In the genomic region with DNA sequence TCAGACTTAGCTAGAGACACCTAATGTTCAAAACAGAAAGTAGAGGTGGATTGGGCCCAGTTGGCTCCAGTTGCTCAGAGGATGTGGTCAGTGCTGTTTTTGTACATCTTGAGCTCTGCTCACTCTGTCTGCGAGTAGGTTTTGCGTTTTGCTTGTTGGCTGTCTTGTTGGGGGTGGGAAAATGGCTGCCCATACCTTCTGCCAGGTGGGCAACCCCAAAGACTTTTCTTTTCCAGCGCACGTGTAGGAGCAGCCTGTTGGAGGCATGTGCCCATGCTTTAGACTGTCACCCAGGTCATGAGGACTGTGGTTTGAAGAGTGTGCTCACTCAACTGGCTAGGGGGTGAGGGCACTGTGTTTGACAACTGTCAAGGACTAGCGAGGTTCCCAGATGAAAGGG, we compare ENCODE assay signal across 8 cellular contexts.
DNase-seq lines count a peak whose midpoint lies in the region; ATAC-seq lines count a peak whose summit lies in the region.
"Had no signal": no experiment of that assay in that cellular context is flagged by ENCODE, and none has a peak within 500 bp of the region (broad histone marks: within the 10 kb centered on the region; RNA-seq: fewer than 3 reads in every experiment).

No MANE protein-coding gene starts in this region.

- H3K4me3 Mint-ChIP-seq in IgD-negative memory B cell = peak overlapping the region in 2 of 4 donors; percentile 15 to 30
- peak overlapping the region; percentile 1 to 71 (median 60) for H3K4me3 Mint-ChIP-seq in naive thymus-derived CD8-positive, alpha-beta T cell

- ATAC-seq in GM18861 (IDR thresholded peaks at IDR 0.05; ENCODE audit: unreplicated experiment) (peak; percentile 51), GM21529 (IDR thresholded peaks at IDR 0.05; ENCODE audit: unreplicated experiment) (peak; percentile 55)
- ATAC-seq in naive thymus-derived CD8-positive, alpha-beta T cell = peak; percentile 66 to 81

- peak overlapping the region in 2 of 3 donors; percentile 48 to 60 for H3K27ac Mint-ChIP-seq in IgD-negative memory B cell
- H3K27ac Mint-ChIP-seq in naive thymus-derived CD8-positive, alpha-beta T cell = peak overlapping the region; percentile 21 to 91 (median 75)

- no peaks in the 10 kb centered on the region for H3K27me3 Mint-ChIP-seq in IgD-negative memory B cell
- no peaks in the 10 kb centered on the region for H3K27me3 Mint-ChIP-seq in naive thymus-derived CD8-positive, alpha-beta T cell

- peaks cover 27 to 49% (median 39%) of the 10 kb centered on the region in 3 donors for H3K4me1 Mint-ChIP-seq in IgD-negative memory B cell
- H3K4me1 Mint-ChIP-seq in naive thymus-derived CD8-positive, alpha-beta T cell = peaks cover 44 to 87% (median 77%) of the 10 kb centered on the region in 4 donors

- H3K36me3 Mint-ChIP-seq in IgD-negative memory B cell = peaks cover 9% of the 10 kb centered on the region
- H3K36me3 Mint-ChIP-seq in naive thymus-derived CD8-positive, alpha-beta T cell = no peaks in the 10 kb centered on the region

- peak in 4 of 10 donors; percentile 20 to 41 (median 23) for DNase-seq in naive thymus-derived CD8-positive, alpha-beta T cell
- DNase-seq in cortex of kidney (lab: John Stamatoyannopoulos, UW) (no peak), NCI-H69 (lab: John Stamatoyannopoulos, UW) (no peak), GF-D8 (lab: John Stamatoyannopoulos, UW) (no peak)
- DNase-seq: sigmoid colon had no signal

- H3K9me3 Mint-ChIP-seq in IgD-negative memory B cell = no peaks in the 10 kb centered on the region
- H3K9me3 Mint-ChIP-seq in naive thymus-derived CD8-positive, alpha-beta T cell = no peaks in the 10 kb centered on the region

- POLR2A ChIA-PET in naive thymus-derived CD8-positive, alpha-beta T cell (lab: Charles Lee) = interaction anchor here (0.5 kb wide), 1 partner anchor 13 kb away, joined by 3 read pairs; no protein-coding TSS in a partner anchor
